17 cellular contexts compared by ENCODE assay signal in genomic region chr3:66836363-66837152, GRCh38.
DNase-seq lines count a peak whose midpoint lies in the region; ATAC-seq and TF ChIP-seq lines count a peak whose summit lies in the region.
"Had no signal": no experiment of that assay in that cellular context is flagged by ENCODE, and none has a peak within 500 bp of the region (broad histone marks: within the 10 kb centered on the region; RNA-seq: fewer than 3 reads in every experiment).

No MANE protein-coding gene starts in this region.

- H3K4me1 ChIP-seq in neural progenitor cell (no peaks in the 10 kb centered on the region), ascending aorta (no peaks in the 10 kb centered on the region)
- H3K4me1 ChIP-seq: HAP-1, Peyer's patch had no signal

- H3K4me2 ChIP-seq in neural progenitor cell, result no peak overlapping the region

- CTCF ChIA-PET in MCF 10A (lab: Yijun Ruan, JAX), result interaction anchor here (0.5 to 1.0 kb wide), 7 partner anchors 14 to 586 kb away, joined by 3 to 6 read pairs (median 4); no protein-coding TSS in a partner anchor

- no peak overlapping the region for H3K9ac ChIP-seq in neural progenitor cell

- no peaks in the 10 kb centered on the region for H3F3A ChIP-seq in neural progenitor cell (ENCODE audit: low read depth)

- DNase-seq in DMS 273 (lab: John Stamatoyannopoulos, UW; ENCODE audit: unreplicated experiment), result peak; percentile 32
- DNase-seq in DMS 273 treated with DMSO at 0.1 percent for 48 hours (lab: John Stamatoyannopoulos, UW), result no peak
- peak; percentile 4 for DNase-seq in NAMALWA (ENCODE audit: low spot score)
- peak; percentile 24 for DNase-seq in epithelial cell of esophagus (ENCODE audit: low read depth)
- DNase-seq in neural progenitor cell (ENCODE audit: low spot score), result no peak
- DNase-seq in ascending aorta (ENCODE audit: low spot score in 2 of 2), result no peak
- no peak for DNase-seq in MCF 10A (ENCODE audit: unreplicated experiment)
- DNase-seq: 8988T; activated CD4-positive, alpha-beta T cell treated with anti-CD3 and anti-CD28 coated beads for 1 hour; NCI-H1092 treated with DMSO at 0.1 percent for 48 hours; Peyer's patch; stimulated activated CD4-positive, alpha-beta T cell treated with anti-CD3 and anti-CD28 coated beads, Interleukin-2, amount 100 ng/mL, for 24 hours; stimulated activated naive CD8-positive, alpha-beta T cell treated with anti-CD3 and anti-CD28 coated beads, Interleukin-15, amount 100 ng/mL, for 72 hours had no signal

- no peaks in the 10 kb centered on the region for H3K27me3 ChIP-seq in neural progenitor cell
- no peaks in the 10 kb centered on the region for H3K27me3 ChIP-seq in ascending aorta
- H3K27me3 ChIP-seq: neutrophil, Peyer's patch had no signal

- H3K27me3 Mint-ChIP-seq in neural progenitor cell (ENCODE audit: insufficient read depth, low read depth), result no peaks in the 10 kb centered on the region
- no peaks in the 10 kb centered on the region for H3K27me3 Mint-ChIP-seq in MCF 10A (ENCODE audit: insufficient read depth, unreplicated experiment)
- H3K27me3 Mint-ChIP-seq: stimulated activated naive CD8-positive, alpha-beta T cell treated with anti-CD3 and anti-CD28 coated beads, Interleukin-15, amount 100 ng/mL, for 72 hours had no signal

- POLR2A ChIA-PET in MCF 10A (lab: Yijun Ruan, JAX), result no interaction called here

- no peak for ATAC-seq in GM19463 (IDR thresholded peaks at IDR 0.05; ENCODE audit: unreplicated experiment)
- ATAC-seq: stimulated activated naive CD8-positive, alpha-beta T cell treated with anti-CD3 and anti-CD28 coated beads, Interleukin-15, amount 100 ng/mL, for 72 hours had no signal

- H3K9me3 Mint-ChIP-seq in neural progenitor cell (peaks cover 2% of the 10 kb centered on the region), MCF 10A (ENCODE audit: unreplicated experiment) (no peaks in the 10 kb centered on the region)
- H3K9me3 Mint-ChIP-seq: dendritic cell treated with granulocyte-macrophage colony-stimulating factor and Interleukin-4, amounts not matched to agents 40 ng/mL and 50 ng/mL, for 4 days; stimulated activated naive CD8-positive, alpha-beta T cell treated with anti-CD3 and anti-CD28 coated beads, Interleukin-15, amount 100 ng/mL, for 72 hours had no signal

- BruUV-seq in MCF 10A (replicated peaks; lab: Mats Ljungman, UMichigan), result no TSS peak

- H3K27ac ChIP-seq in neural progenitor cell (no peak overlapping the region), ascending aorta (no peak overlapping the region)
- H3K27ac ChIP-seq: neutrophil, Peyer's patch had no signal

- no peak for TF ChIP-seq CTCF in epithelial cell of esophagus (IDR thresholded peaks at IDR 0.05; ENCODE audit: insufficient read depth, low read depth, low read length, missing control alignments)
- TF ChIP-seq CTCF in neural progenitor cell (IDR thresholded peaks at IDR 0.05), result peak; percentile 45
- peak in 1 of 3 experiments; percentile 15 for TF ChIP-seq CTCF in ascending aorta (IDR thresholded peaks at IDR 0.05)
- TF ChIP-seq CTCF in MCF 10A (IDR thresholded peaks at IDR 0.05; ENCODE audit: unreplicated experiment), result no peak

- H3K79me2 ChIP-seq in neural progenitor cell (ENCODE audit: low read depth), result no peaks in the 10 kb centered on the region

- no peaks in the 10 kb centered on the region for H3K36me3 Mint-ChIP-seq in neural progenitor cell
- no peaks in the 10 kb centered on the region for H3K36me3 Mint-ChIP-seq in MCF 10A (ENCODE audit: insufficient read depth, unreplicated experiment)

- intact Hi-C loops in ascending aorta (cut with DNase I) (no loop called here), MCF 10A (cut with micrococcal nuclease) (loop anchor here (5.0 kb wide), 1 partner anchor 559 kb away; no protein-coding TSS in a partner anchor)

- no peak overlapping the region for H3K4me3 ChIP-seq in epithelial cell of esophagus (ENCODE audit: low read length)
- no peak overlapping the region for H3K4me3 ChIP-seq in neural progenitor cell
- no peak overlapping the region for H3K4me3 ChIP-seq in ascending aorta
- H3K4me3 ChIP-seq: HAP-1, Peyer's patch had no signal

- H3K27ac Mint-ChIP-seq in neural progenitor cell (no peak overlapping the region), MCF 10A (ENCODE audit: low read depth, unreplicated experiment) (no peak overlapping the region)
- H3K27ac Mint-ChIP-seq: dendritic cell treated with granulocyte-macrophage colony-stimulating factor and Interleukin-4, amounts not matched to agents 40 ng/mL and 50 ng/mL, for 4 days; stimulated activated naive CD8-positive, alpha-beta T cell treated with anti-CD3 and anti-CD28 coated beads, Interleukin-15, amount 100 ng/mL, for 72 hours had no signal

- no peaks in the 10 kb centered on the region for H4K20me1 ChIP-seq in neural progenitor cell (ENCODE audit: low read depth)

- no peaks in the 10 kb centered on the region for H3K9me3 ChIP-seq in neural progenitor cell (ENCODE audit: low read depth)
- H3K9me3 ChIP-seq in ascending aorta, result no peaks in the 10 kb centered on the region
- H3K9me3 ChIP-seq: HAP-1, neutrophil, Peyer's patch had no signal

- H3K4me3 Mint-ChIP-seq in neural progenitor cell (no peak overlapping the region), MCF 10A (ENCODE audit: unreplicated experiment) (no peak overlapping the region)
- H3K4me3 Mint-ChIP-seq: dendritic cell treated with granulocyte-macrophage colony-stimulating factor and Interleukin-4, amounts not matched to agents 40 ng/mL and 50 ng/mL, for 4 days; stimulated activated naive CD8-positive, alpha-beta T cell treated with anti-CD3 and anti-CD28 coated beads, Interleukin-15, amount 100 ng/mL, for 72 hours had no signal

- H3K36me3 ChIP-seq in neural progenitor cell, result no peaks in the 10 kb centered on the region
- no peaks in the 10 kb centered on the region for H3K36me3 ChIP-seq in ascending aorta
- H3K36me3 ChIP-seq: HAP-1, neutrophil, Peyer's patch had no signal

- no peak overlapping the region for H2AFZ ChIP-seq in neural progenitor cell (replicated peaks)

- H3K4me1 Mint-ChIP-seq in neural progenitor cell (peaks cover 7% of the 10 kb centered on the region), MCF 10A (ENCODE audit: insufficient read depth, unreplicated experiment) (no peaks in the 10 kb centered on the region)
- H3K4me1 Mint-ChIP-seq: stimulated activated naive CD8-positive, alpha-beta T cell treated with anti-CD3 and anti-CD28 coated beads, Interleukin-15, amount 100 ng/mL, for 72 hours had no signal

Comparison
In these comparisons a context has a peak if more than half of its experiments do, and no peak if none do; other contexts are left out.
1. DNase-seq: peak in DMS 273 (single experiment), NAMALWA (single experiment) and epithelial cell of esophagus (single experiment); none in DMS 273 treated with DMSO at 0.1 percent for 48 hours (single experiment), neural progenitor cell (single experiment), ascending aorta (0 of 2) and MCF 10A (single experiment).